In the genomic region with DNA sequence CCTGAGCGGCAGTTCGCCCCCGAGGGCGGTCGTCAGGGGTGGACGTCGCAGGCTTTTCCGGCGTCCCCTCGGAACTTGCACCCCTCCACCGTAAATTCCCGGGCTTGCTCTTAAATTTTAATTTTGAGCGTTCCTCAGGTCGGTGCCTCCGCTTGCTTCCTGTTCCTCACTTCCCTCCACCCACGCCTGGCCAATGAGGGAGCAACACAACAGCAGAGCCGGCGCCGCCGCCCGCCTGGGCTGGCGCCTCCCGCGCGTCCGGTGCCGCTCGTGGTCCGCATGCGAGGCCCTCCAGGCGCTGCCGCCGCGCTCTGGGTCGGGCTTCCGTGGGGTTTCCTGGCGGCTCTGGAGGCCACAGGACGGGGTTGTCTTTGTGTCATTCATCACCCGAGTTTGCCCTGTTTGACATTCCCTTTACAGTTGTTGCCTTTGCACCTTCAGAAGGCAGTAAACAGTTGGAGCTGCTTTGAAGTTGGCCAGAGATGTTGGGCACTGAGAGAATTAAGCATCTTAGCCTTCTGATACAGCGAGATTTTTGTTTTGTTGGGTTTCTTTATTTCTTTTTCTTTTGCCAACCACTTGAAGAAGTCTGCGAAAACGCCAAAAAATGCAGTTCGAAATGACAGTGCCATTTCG, we compare ENCODE assay signal across 9 cellular contexts. TPM values are rescaled to one million over a fixed set of nuclear protein-coding genes. Genes with fewer than 3 reads are reported as not detected.
DNase-seq lines count a peak whose midpoint lies in the region; ATAC-seq and TF ChIP-seq lines count a peak whose summit lies in the region.
"Had no signal": no experiment of that assay in that cellular context is flagged by ENCODE, and none has a peak within 500 bp of the region (broad histone marks: within the 10 kb centered on the region; RNA-seq: fewer than 3 reads in every experiment).

No MANE protein-coding gene starts in this region.

- H3K27me3 ChIP-seq in NT2/D1 (ENCODE audit: insufficient read depth, insufficient read length) (no peaks in the 10 kb centered on the region), mucosa of stomach (ENCODE audit: control insufficient read depth, insufficient read depth, low read length) (no peaks in the 10 kb centered on the region)

- H3K36me3 ChIP-seq in NT2/D1 (ENCODE audit: insufficient read depth, insufficient read length, low read length) (peaks cover 17% of the 10 kb centered on the region), mucosa of stomach (ENCODE audit: control insufficient read depth, insufficient read depth, low read length) (no peaks in the 10 kb centered on the region)

- TF ChIP-seq CTCF in CD14-positive monocyte (IDR thresholded peaks at IDR 0.05) (no peak), epithelial cell of proximal tubule (conservative IDR thresholded peaks at IDR 0.05; ENCODE audit: low read depth, low read length) (no peak)

- peak overlapping the region; percentile 90 for H3K4me3 ChIP-seq in NT2/D1 (ENCODE audit: insufficient read length, low read depth)
- H3K4me3 ChIP-seq in epithelial cell of proximal tubule (ENCODE audit: low read depth, low read length), result peak overlapping the region; percentile 92
- H3K4me3 ChIP-seq in mucosa of stomach (ENCODE audit: low read length), result peak overlapping the region; percentile 68

- peak overlapping the region; percentile 84 to 95 (median 93) for H3K27ac Mint-ChIP-seq in CD14-positive monocyte

- H3K4me1 ChIP-seq in NT2/D1 (ENCODE audit: insufficient read depth, insufficient read length), result no peaks in the 10 kb centered on the region
- H3K4me1 ChIP-seq in mucosa of stomach (ENCODE audit: control insufficient read depth, insufficient read depth, low read length), result no peaks in the 10 kb centered on the region

- H3K9ac ChIP-seq in NT2/D1 (ENCODE audit: insufficient read length, low read depth) (peak overlapping the region; percentile 98), mucosa of stomach (ENCODE audit: low read length) (peak overlapping the region; percentile 95)

- peak; percentile 70 for ATAC-seq in HG03442 (IDR thresholded peaks at IDR 0.05; ENCODE audit: unreplicated experiment)

- no peaks in the 10 kb centered on the region for H3K9me3 Mint-ChIP-seq in CD14-positive monocyte

- DNase-seq in CD14-positive monocyte (ENCODE audit: low spot score), result peak; percentile 91
- DNase-seq in GM19240 (ENCODE audit: insufficient read length, low spot score), result peak; percentile 53
- peak; percentile 18 for DNase-seq in NT2/D1 (ENCODE audit: low read depth, low spot score)
- DNase-seq in activated T-cell treated with anti-CD3 and anti-CD28 coated beads for 24 hours (ENCODE audit: low read depth), result peak; percentile 87
- no peak for DNase-seq in epithelial cell of proximal tubule (ENCODE audit: low read depth)
- DNase-seq in stimulated activated CD8-positive, alpha-beta memory T cell treated with anti-CD3 and anti-CD28 coated beads, Interleukin-4, amount 100 ng/mL, for 4 hours (ENCODE audit: low read depth in 2 of 2, low spot score in 1 of 2), result peak; percentile 75 to 82

- intact Hi-C loops in CD14-positive monocyte (cut with micrococcal nuclease), result loop anchor here in 1 of 2 donors (10.0 kb wide), 1 partner anchor 1124 kb away; a partner anchor contains a TSS

- peak overlapping the region; percentile 83 to 91 for H3K4me3 Mint-ChIP-seq in CD14-positive monocyte

- H3K27me3 Mint-ChIP-seq in CD14-positive monocyte (ENCODE audit: low read depth in 3 of 3), result no peaks in the 10 kb centered on the region

- no peaks in the 10 kb centered on the region for H3K9me3 ChIP-seq in NT2/D1 (ENCODE audit: insufficient read depth, low read length)
- no peaks in the 10 kb centered on the region for H3K9me3 ChIP-seq in mucosa of stomach (ENCODE audit: control insufficient read depth, low read length)

- peaks cover 6 to 13% of the 10 kb centered on the region in 2 donors for H3K36me3 Mint-ChIP-seq in CD14-positive monocyte

- peaks cover 54% of the 10 kb centered on the region for H3K4me1 Mint-ChIP-seq in CD14-positive monocyte

RNA-seq across cellular contexts. Expression of a gene that starts 0.7 kb away (rescaled TPM):
- polyA plus RNA-seq in CD14-positive monocyte, result 100 to 1,000 TPM; 107 to 112 TPM
- total RNA-seq in epithelial cell of proximal tubule, result 80.1 and 90.4 TPM in 2 replicates

RNA-seq across cellular contexts. Expression of a gene that starts 51.4 kb away (rescaled TPM):
- not detected for polyA plus RNA-seq in CD14-positive monocyte
- not detected in 2 replicates for total RNA-seq in epithelial cell of proximal tubule
- total RNA-seq: subcutaneous adipose tissue had no signal
